Comparison of ENCODE assay signal across 8 cellular contexts in the genomic region with DNA sequence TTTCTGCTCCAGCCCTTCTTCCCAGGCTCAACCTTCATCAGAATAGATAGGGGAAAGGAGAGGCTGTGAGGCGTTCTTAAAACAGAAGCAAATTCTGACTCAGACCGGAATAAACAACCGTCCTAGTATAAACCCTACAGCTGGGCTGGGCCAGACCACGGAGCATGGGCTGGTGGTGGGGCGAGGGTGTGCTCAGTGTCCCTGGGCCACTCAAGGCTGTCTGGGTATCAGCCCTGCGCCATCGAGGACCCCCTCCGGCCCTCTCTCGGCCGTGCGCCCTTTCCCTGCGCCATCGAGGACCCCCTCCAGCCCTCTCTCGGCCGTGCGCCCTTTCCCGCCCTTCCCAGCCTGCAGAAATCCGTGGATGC. TPM values are rescaled to one million over a fixed set of nuclear protein-coding genes. Genes with fewer than 3 reads are reported as not detected.
DNase-seq lines count a peak whose midpoint lies in the region; ATAC-seq, FAIRE-seq and TF ChIP-seq lines count a peak whose summit lies in the region.

No MANE protein-coding gene starts in this region.

- H3K27ac ChIP-seq in left ventricle myocardium inferior (replicated peaks), result peak overlapping the region; percentile 77
- peak overlapping the region in 1 of 2 donors; percentile 47 for H3K27ac ChIP-seq in small intestine (ENCODE audit: low read depth in 1 of 2, low read length in 1 of 2)

- peaks cover 74% of the 10 kb centered on the region for H3K36me3 ChIP-seq in left ventricle myocardium inferior
- peaks cover 9 to 14% of the 10 kb centered on the region in 2 donors for H3K36me3 ChIP-seq in small intestine (ENCODE audit: control insufficient read depth in 2 of 2, insufficient read depth in 2 of 2, low read length in 2 of 2)

- H3K4me3 ChIP-seq in WI38 (ENCODE audit: low read depth, low read length) (peak overlapping the region; percentile 43), left ventricle myocardium inferior (peak overlapping the region; percentile 62), small intestine (ENCODE audit: low read depth in 1 of 2, low read length in 2 of 2) (peak overlapping the region in 1 of 2 donors; percentile 39)

- no peak for FAIRE-seq in small intestine (lab: Jason Lieb, UNC)

- WGBS in small intestine, 3 donors, result 16 to 38% (median 29%) methylated on average over 14 to 18 of the region's 18 CpGs

- peak; percentile 62 for ATAC-seq in activated CD4-positive, alpha-beta T cell treated with anti-CD3 and anti-CD28 coated beads for 36 hours
- no peak for ATAC-seq in GM18502 (IDR thresholded peaks at IDR 0.05; ENCODE audit: poor library complexity, unreplicated experiment)

- CTCF ChIA-PET in activated CD4-positive, alpha-beta T cell treated with anti-CD3 and anti-CD28 coated beads for 36 hours (lab: Charles Lee), result interaction anchor here (0.6 to 6.4 kb wide), 16 partner anchors 9 to 303 kb away, joined by 3 to 95 read pairs (median 6); no protein-coding TSS in a partner anchor

- DNase-seq in activated CD4-positive, alpha-beta T cell treated with anti-CD3 and anti-CD28 coated beads for 36 hours, result peak; percentile 41
- DNase-seq in activated CD4-positive, alpha-beta T cell treated with anti-CD3 and anti-CD28 coated beads, Interleukin-2, amount 50 U/mL, for 1 hour, result no peak
- DNase-seq in left ventricle myocardium inferior (no peak), small intestine (peak; percentile 21), cerebellum (ENCODE audit: low spot score) (no peak), T-helper 9 cell (no peak)

- H3K27ac Mint-ChIP-seq in activated CD4-positive, alpha-beta T cell treated with anti-CD3 and anti-CD28 coated beads for 36 hours, result no peak overlapping the region

- peak overlapping the region; percentile 53 for H3K4me3 Mint-ChIP-seq in activated CD4-positive, alpha-beta T cell treated with anti-CD3 and anti-CD28 coated beads for 36 hours

- H3K27me3 ChIP-seq in left ventricle myocardium inferior (ENCODE audit: low read depth), result no peaks in the 10 kb centered on the region
- no peaks in the 10 kb centered on the region for H3K27me3 ChIP-seq in small intestine (ENCODE audit: control insufficient read depth in 2 of 2, insufficient read depth in 2 of 2, low read length in 2 of 2)

- no peaks in the 10 kb centered on the region for H3K27me3 Mint-ChIP-seq in activated CD4-positive, alpha-beta T cell treated with anti-CD3 and anti-CD28 coated beads for 36 hours

- H3K9me3 Mint-ChIP-seq in activated CD4-positive, alpha-beta T cell treated with anti-CD3 and anti-CD28 coated beads for 36 hours (ENCODE audit: low read depth), result no peaks in the 10 kb centered on the region

- intact Hi-C loops in activated CD4-positive, alpha-beta T cell treated with anti-CD3 and anti-CD28 coated beads for 36 hours (cut with DNase I, micrococcal nuclease), result loop anchor here (1.0 to 5.0 kb wide), 4 partner anchors 22 to 216 kb away; a partner anchor contains a TSS
- intact Hi-C loops in left ventricle myocardium inferior (cut with micrococcal nuclease), result loop anchor here (5.0 kb wide), 1 partner anchor 36 kb away; a partner anchor contains a TSS

- H3K9me3 ChIP-seq in left ventricle myocardium inferior (replicated peaks), result no peaks in the 10 kb centered on the region
- H3K9me3 ChIP-seq in small intestine (ENCODE audit: control insufficient read depth, low read depth), result no peaks in the 10 kb centered on the region

- H3K4me1 ChIP-seq in left ventricle myocardium inferior (peaks cover 40% of the 10 kb centered on the region), small intestine (ENCODE audit: control insufficient read depth in 2 of 2, insufficient read depth in 1 of 2, low read depth in 1 of 2, low read length in 1 of 2) (peaks cover 0 to 6% of the 10 kb centered on the region in 2 donors)

- peaks cover 29% of the 10 kb centered on the region for H3K36me3 Mint-ChIP-seq in activated CD4-positive, alpha-beta T cell treated with anti-CD3 and anti-CD28 coated beads for 36 hours (ENCODE audit: low read depth)

- TF ChIP-seq CTCF in WI38 (IDR thresholded peaks at IDR 0.05; ENCODE audit: low read depth, low read length), result no peak
- no peak for TF ChIP-seq CTCF in left ventricle myocardium inferior (IDR thresholded peaks at IDR 0.05; ENCODE audit: borderline replicate concordance)

- peaks cover 14% of the 10 kb centered on the region for H3K4me1 Mint-ChIP-seq in activated CD4-positive, alpha-beta T cell treated with anti-CD3 and anti-CD28 coated beads for 36 hours

- POLR2A ChIA-PET in activated CD4-positive, alpha-beta T cell treated with anti-CD3 and anti-CD28 coated beads for 36 hours (lab: Charles Lee), result interaction anchor here (1.5 kb wide), 1 partner anchor 47 kb away, joined by 4 read pairs; no protein-coding TSS in a partner anchor

RNA-seq across cellular contexts. Expression of a gene that starts 36.0 kb away (rescaled TPM):
- total RNA-seq in activated CD4-positive, alpha-beta T cell treated with anti-CD3 and anti-CD28 coated beads for 36 hours, result 10 to 100 TPM; 31.1 to 33.1 TPM
- total RNA-seq in left ventricle myocardium inferior, result 65.3 TPM
- 100 to 1,000 TPM in 1 of 3 donors, 10 to 100 TPM in 2; 47.0 to 115 (median 68.8) TPM for polyA plus RNA-seq in small intestine
- total RNA-seq in cerebellum, result 61.2 TPM

Comparison
In these comparisons a context has a peak if more than half of its experiments do, and no peak if none do; other contexts are left out.
1. DNase-seq: peak in activated CD4-positive, alpha-beta T cell treated with anti-CD3 and anti-CD28 coated beads for 36 hours (single experiment) and small intestine (single experiment); none in activated CD4-positive, alpha-beta T cell treated with anti-CD3 and anti-CD28 coated beads, Interleukin-2, amount 50 U/mL, for 1 hour (single experiment), left ventricle myocardium inferior (single experiment), cerebellum (single experiment) and T-helper 9 cell (single experiment).